ENCODE assay signal across 17 cellular contexts in genomic region chr1:17525065-17525464, GRCh38. TPM values are rescaled to one million over a fixed set of nuclear protein-coding genes. Genes with fewer than 3 reads are reported as not detected.
A peak's percentile ranks its signal among the peaks of the same experiment; 100 is the strongest.
DNase-seq lines count a peak whose midpoint lies in the region; ATAC-seq and TF ChIP-seq lines count a peak whose summit lies in the region.
"Had no signal": no experiment of that assay in that cellular context is flagged by ENCODE, and none has a peak within 500 bp of the region (broad histone marks: within the 10 kb centered on the region; RNA-seq: fewer than 3 reads in every experiment).

No MANE protein-coding gene starts in this region.

- no peak for ATAC-seq in GM23338
- ATAC-seq: CD8-positive, alpha-beta T cell had no signal

- H3K9me2 ChIP-seq in GM23338 (ENCODE audit: insufficient read depth): no peaks in the 10 kb centered on the region

- H3K36me3 Mint-ChIP-seq in GM23338 (ENCODE audit: low read depth): no peaks in the 10 kb centered on the region
- H3K36me3 Mint-ChIP-seq: CD14-positive monocyte; CD8-positive, alpha-beta T cell had no signal

- DNase-seq in GM23338 (ENCODE audit: low spot score): no peak
- no peak for DNase-seq in esophagus squamous epithelium (lab: John Stamatoyannopoulos, UW)
- DNase-seq in HUDEP-2 (lab: John Stamatoyannopoulos, UW; ENCODE audit: unreplicated experiment in 76 of 76): no peak
- DNase-seq in COLO668 (lab: John Stamatoyannopoulos, UW; ENCODE audit: unreplicated experiment): no peak
- DNase-seq in NCI-H1417 (lab: John Stamatoyannopoulos, UW): no peak
- no peak for DNase-seq in AG20443 (ENCODE audit: low spot score)
- DNase-seq: ACHN; Caco-2; CD8-positive, alpha-beta T cell; DMS53; GF-D8; GM23248; H9 had no signal

- H4K20me1 ChIP-seq in BLaER1: no peaks in the 10 kb centered on the region
- H4K20me1 ChIP-seq in GM23338 (replicated peaks; ENCODE audit: insufficient read depth): no peaks in the 10 kb centered on the region

- intact Hi-C loops in esophagus squamous epithelium (cut with DNase I): no loop called here

- no peaks in the 10 kb centered on the region for H3K9me3 Mint-ChIP-seq in GM23338
- H3K9me3 Mint-ChIP-seq: CD8-positive, alpha-beta T cell; H9 had no signal

- H3K4me3 ChIP-seq in BLaER1 (no peak overlapping the region), GM23338 (no peak overlapping the region), esophagus squamous epithelium (no peak overlapping the region), parathyroid adenoma (ENCODE audit: low read depth, low read length) (no peak overlapping the region)
- H3K4me3 ChIP-seq: GM23248 had no signal

- TF ChIP-seq CTCF in GM23338 (conservative IDR thresholded peaks at IDR 0.05; ENCODE audit: low read depth in 2 of 2): no peak
- TF ChIP-seq CTCF in esophagus squamous epithelium (IDR thresholded peaks at IDR 0.05): no peak
- no peak for TF ChIP-seq CTCF in parathyroid adenoma (IDR thresholded peaks at IDR 0.05)

- no peak overlapping the region for H3K9ac ChIP-seq in BLaER1
- no peak overlapping the region for H3K9ac ChIP-seq in parathyroid adenoma
- H3K9ac ChIP-seq: GM23248 had no signal

- peak overlapping the region; percentile 57 for H3K4me2 ChIP-seq in BLaER1
- H3K4me2 ChIP-seq in GM23338: no peak overlapping the region
- H3K4me2 ChIP-seq in parathyroid adenoma (ENCODE audit: low read length): peak overlapping the region; percentile 36

- no peaks in the 10 kb centered on the region for H3K79me2 ChIP-seq in GM23338 (replicated peaks; ENCODE audit: insufficient read depth)
- no peaks in the 10 kb centered on the region for H3K79me2 ChIP-seq in parathyroid adenoma

- H3K27me3 ChIP-seq in BLaER1 (no peaks in the 10 kb centered on the region), GM23338 (ENCODE audit: insufficient read depth) (no peaks in the 10 kb centered on the region), esophagus squamous epithelium (peaks cover 0 to 3% (median 0%) of the 10 kb centered on the region in 4 donors), parathyroid adenoma (ENCODE audit: control insufficient read depth, insufficient read depth, low read length) (no peaks in the 10 kb centered on the region)

- H3K36me3 ChIP-seq in BLaER1: no peaks in the 10 kb centered on the region
- H3K36me3 ChIP-seq in GM23338 (ENCODE audit: insufficient read depth): no peaks in the 10 kb centered on the region
- H3K36me3 ChIP-seq in esophagus squamous epithelium: no peaks in the 10 kb centered on the region
- H3K36me3 ChIP-seq in parathyroid adenoma (ENCODE audit: control insufficient read depth, insufficient read depth, low read length): no peaks in the 10 kb centered on the region

- peaks cover 21% of the 10 kb centered on the region for H3K4me1 ChIP-seq in BLaER1
- peaks cover 24% of the 10 kb centered on the region; the same call in 1 of the 2 replicates for H3K4me1 ChIP-seq in GM23338 (ENCODE audit: insufficient read depth)
- peaks cover 33 to 89% (median 43%) of the 10 kb centered on the region in 3 donors for H3K4me1 ChIP-seq in esophagus squamous epithelium
- H3K4me1 ChIP-seq in parathyroid adenoma: peaks cover 10% of the 10 kb centered on the region
- H3K4me1 ChIP-seq: Caco-2 had no signal

- H2AFZ ChIP-seq in GM23338 (peak overlapping the region; percentile 66; the same call in 1 of the 2 replicates), parathyroid adenoma (no peak overlapping the region)
- H2AFZ ChIP-seq: GM23248 had no signal

- no peak overlapping the region for H3K27ac Mint-ChIP-seq in GM23338
- H3K27ac Mint-ChIP-seq: B cell; CD8-positive, alpha-beta T cell; H9 had no signal

- H3K9me3 ChIP-seq in BLaER1: no peaks in the 10 kb centered on the region
- H3K9me3 ChIP-seq in esophagus squamous epithelium: no peaks in the 10 kb centered on the region
- H3K9me3 ChIP-seq in parathyroid adenoma (ENCODE audit: control insufficient read depth, low read length): no peaks in the 10 kb centered on the region
- H3K9me3 ChIP-seq: Caco-2 had no signal

- peaks cover 11% of the 10 kb centered on the region for H3K27me3 Mint-ChIP-seq in GM23338 (ENCODE audit: insufficient read depth, low read depth, poor library complexity)

- no peak overlapping the region for H3K4me3 Mint-ChIP-seq in GM23338
- H3K4me3 Mint-ChIP-seq: B cell; CD8-positive, alpha-beta T cell had no signal

- WGBS in esophagus squamous epithelium, 2 donors: 50 to 54% methylated on average over 3 to 5 of the region's 6 CpGs

- TF ChIP-seq POLR2A in esophagus squamous epithelium (IDR thresholded peaks at IDR 0.05): no peak

- no peak overlapping the region for H3K27ac ChIP-seq in BLaER1
- H3K27ac ChIP-seq in GM23338 (ENCODE audit: low read depth): no peak overlapping the region
- H3K27ac ChIP-seq in esophagus squamous epithelium: peak overlapping the region; percentile 18 to 93 (median 86)
- H3K27ac ChIP-seq in parathyroid adenoma: peak overlapping the region; percentile 47
- H3K27ac ChIP-seq: GM23248 had no signal

- H3F3A ChIP-seq in GM23338 (replicated peaks; ENCODE audit: low read depth): peaks cover 9% of the 10 kb centered on the region; the same call in 1 of the 2 replicates

- peaks cover 40% of the 10 kb centered on the region for H3K4me1 Mint-ChIP-seq in GM23338
- H3K4me1 Mint-ChIP-seq: CD14-positive monocyte had no signal

TF ChIP-seq in GM23338, 12 proteins besides CTCF, POLR2A, EP300 and RAD21:
- TF ChIP-seq CREB1 (CRISPR knock-in tag; IDR thresholded peaks at IDR 0.05; ENCODE audit: low read depth) (no peak), POLR2AphosphoS5 (IDR thresholded peaks at IDR 0.05; ENCODE audit: low read depth) (no peak), REST (IDR thresholded peaks at IDR 0.05; ENCODE audit: unreplicated experiment) (no peak)

RNA-seq across cellular contexts. Expression of gene ARHGEF10L, which starts 14.4 kb away (rescaled TPM):
- 37.9 and 46.8 TPM in 2 replicates for total RNA-seq in GM23338 (2014; rRNA removed; shearing (Covaris generic))
- 12.1 and 13.4 TPM in 2 replicates for polyA plus RNA-seq in GM23338 (2016; fragmentation: Nextera tagmentation; extraction: Ambion mirVana)
- 10 to 100 TPM; 30.0 to 61.4 (median 44.7) TPM for total RNA-seq in esophagus squamous epithelium
- total RNA-seq: CD8-positive, alpha-beta T cell had no signal

Comparison
In these comparisons a context has a peak if more than half of its experiments do, and no peak if none do; other contexts are left out.
1. H3K27ac ChIP-seq: peak in esophagus squamous epithelium (4 of 4) and parathyroid adenoma (single experiment); none in BLaER1 (single experiment) and GM23338 (single experiment).